ENCODE assay signal across 17 cellular contexts in genomic region chr15:78641876-78642275, GRCh38. TPM values are rescaled to one million over a fixed set of nuclear protein-coding genes. Genes with fewer than 3 reads are reported as not detected.
DNase-seq lines count a peak whose midpoint lies in the region; ATAC-seq and TF ChIP-seq lines count a peak whose summit lies in the region.
"Had no signal": no experiment of that assay in that cellular context is flagged by ENCODE, and none has a peak within 500 bp of the region (broad histone marks: within the 10 kb centered on the region; RNA-seq: fewer than 3 reads in every experiment).

No MANE protein-coding gene starts in this region.

- 91% methylated on average over 5 of the region's 9 CpGs for WGBS in mammary epithelial cell (ENCODE audit: low coverage, missing lambda C conversion rate)

- H3K27me3 Mint-ChIP-seq in MCF 10A (ENCODE audit: insufficient read depth, unreplicated experiment) (no peaks in the 10 kb centered on the region), T-helper 17 cell (peaks cover 42% of the 10 kb centered on the region), immature natural killer cell (ENCODE audit: low read depth in 3 of 3) (peaks cover 3 to 7% (median 5%) of the 10 kb centered on the region in 3 donors)

- CTCF ChIA-PET in mammary epithelial cell (lab: Charles Lee; ENCODE audit: low non-redundant PET) (no interaction called here), MCF 10A (lab: Yijun Ruan, JAX) (interaction anchor here (0.5 to 8.7 kb wide), 3 partner anchors 66 to 109 kb away, joined by 3 to 88 read pairs (median 3); no protein-coding TSS in a partner anchor)

- no peak for TF ChIP-seq CTCF in mammary epithelial cell (conservative IDR thresholded peaks at IDR 0.05 in 1 of 2, IDR thresholded peaks at IDR 0.05 in 1 of 2; ENCODE audit: extremely low read depth in 1 of 2, insufficient read depth in 1 of 2, low read depth in 1 of 2, low read length in 2 of 2)
- TF ChIP-seq CTCF in MCF 10A (IDR thresholded peaks at IDR 0.05; ENCODE audit: unreplicated experiment), result no peak

- H3K4me1 Mint-ChIP-seq in MCF 10A (ENCODE audit: insufficient read depth, unreplicated experiment) (no peaks in the 10 kb centered on the region), T-helper 17 cell (peaks cover 13% of the 10 kb centered on the region), immature natural killer cell (peaks cover 0 to 4% of the 10 kb centered on the region in 2 donors)

- no peaks in the 10 kb centered on the region for H3K9me3 Mint-ChIP-seq in MCF 10A (ENCODE audit: unreplicated experiment)
- H3K9me3 Mint-ChIP-seq in immature natural killer cell, result no peaks in the 10 kb centered on the region

- H3K4me1 ChIP-seq in mammary epithelial cell (ENCODE audit: insufficient read depth, low read length), result peaks cover 10% of the 10 kb centered on the region
- H3K4me1 ChIP-seq: parathyroid adenoma had no signal

- no peak overlapping the region for H3K4me2 ChIP-seq in mammary epithelial cell (ENCODE audit: insufficient read depth, low read depth, low read length)

- H3K4me3 ChIP-seq in mammary epithelial cell (replicated peaks in 1 of 3; ENCODE audit: insufficient read depth in 1 of 3, low read depth in 2 of 3, low read length in 3 of 3), result no peak overlapping the region
- H3K4me3 ChIP-seq: lung had no signal

- POLR2A ChIA-PET in MCF 10A (lab: Yijun Ruan, JAX), result no interaction called here

- no peaks in the 10 kb centered on the region for H3K36me3 ChIP-seq in mammary epithelial cell (ENCODE audit: insufficient read depth, low read length)

- H4K20me1 ChIP-seq in mammary epithelial cell (ENCODE audit: insufficient read depth, low read length), result no peaks in the 10 kb centered on the region

- dilution Hi-C loops in mammary epithelial cell (cut with HindIII; ENCODE audit: low sequenced_read_pairs), result no loop called here

- H2AFZ ChIP-seq in mammary epithelial cell (ENCODE audit: low read depth, low read length), result peak overlapping the region; percentile 70

- H3K36me3 Mint-ChIP-seq in MCF 10A (ENCODE audit: insufficient read depth, unreplicated experiment) (no peaks in the 10 kb centered on the region), T-helper 17 cell (ENCODE audit: low read depth) (no peaks in the 10 kb centered on the region), immature natural killer cell (no peaks in the 10 kb centered on the region)

- BruUV-seq in mammary epithelial cell (replicated peaks; lab: Mats Ljungman, UMichigan) (no TSS peak), MCF 10A (replicated peaks; lab: Mats Ljungman, UMichigan) (no TSS peak)

- DNase-seq in mammary epithelial cell (no peak), MCF 10A (ENCODE audit: unreplicated experiment) (no peak), T-helper 17 cell (no peak), immature natural killer cell (no peak), SKM-1 (lab: John Stamatoyannopoulos, UW; ENCODE audit: unreplicated experiment) (no peak), NCI-H2029 treated with DMSO at 0.1 percent for 48 hours (lab: John Stamatoyannopoulos, UW) (no peak)
- no peak for DNase-seq in stimulated activated CD4-positive, alpha-beta T cell treated with anti-CD3 and anti-CD28 coated beads, Interleukin-12 subunit alpha, Interleukin-12 subunit beta, amount 100 ng/mL, for 4 hours
- DNase-seq: C1 segment of cervical spinal cord; caudate nucleus; KBM-7; stimulated activated naive CD4-positive, alpha-beta T cell treated with Interleukin-2 at 50 U/mL for 16 hours had no signal

- H3K27ac ChIP-seq in mammary epithelial cell (ENCODE audit: insufficient read depth, low read depth, low read length), result no peak overlapping the region
- H3K27ac ChIP-seq: parathyroid adenoma had no signal

- ATAC-seq in T-helper 17 cell, result no peak
- ATAC-seq in HG03520 (IDR thresholded peaks at IDR 0.05; ENCODE audit: unreplicated experiment), result no peak

- no peaks in the 10 kb centered on the region for H3K27me3 ChIP-seq in mammary epithelial cell (ENCODE audit: insufficient read depth, low read length)

- no peaks in the 10 kb centered on the region for H3K79me2 ChIP-seq in mammary epithelial cell (ENCODE audit: insufficient read depth, low read length)
- H3K79me2 ChIP-seq: parathyroid adenoma had no signal

- H3K9ac ChIP-seq in mammary epithelial cell (ENCODE audit: insufficient read depth, low read length), result no peak overlapping the region
- H3K9ac ChIP-seq: parathyroid adenoma had no signal

- H3K9me3 ChIP-seq in mammary epithelial cell (replicated peaks; ENCODE audit: insufficient read depth, low read length), result no peaks in the 10 kb centered on the region
- H3K9me3 ChIP-seq in T-helper 17 cell (ENCODE audit: control insufficient read depth, low read length, poor library complexity, severe bottlenecking), result no peaks in the 10 kb centered on the region

- H3K4me3 Mint-ChIP-seq in MCF 10A (ENCODE audit: unreplicated experiment) (no peak overlapping the region), T-helper 17 cell (peak overlapping the region; percentile 79), immature natural killer cell (peak overlapping the region in 4 of 5 donors; percentile 57 to 72 (median 64))

- intact Hi-C loops in mammary epithelial cell (cut with micrococcal nuclease), result no loop called here
- intact Hi-C loops in MCF 10A (cut with micrococcal nuclease), result no loop called here

- in situ Hi-C loops in mammary epithelial cell (cut with MboI; ENCODE audit: low sequenced_read_pairs in 2 of 2), result no loop called here

- H3K27ac Mint-ChIP-seq in MCF 10A (ENCODE audit: low read depth, unreplicated experiment) (no peak overlapping the region), T-helper 17 cell (no peak overlapping the region), immature natural killer cell (no peak overlapping the region)

RNA-seq across cellular contexts. Expression of gene CHRNB4, which starts 0.9 kb away (rescaled TPM):
- under 1 TPM in 1 of 2 donors, not detected in 1; under 0.01 TPM for total RNA-seq in mammary epithelial cell
- 0.12 TPM for polyA plus RNA-seq in mammary epithelial cell
- not detected for polyA minus RNA-seq in mammary epithelial cell
- not detected in 2 replicates for total RNA-seq in MCF 10A (2022)
- not detected for total RNA-seq in T-helper 17 cell
- polyA plus RNA-seq in immature natural killer cell, result not detected
- total RNA-seq: fibroblast of villous mesenchyme, lung, OCI-LY7 had no signal

RNA-seq across cellular contexts. Expression of gene CHRNA3, which starts 21.1 kb away (rescaled TPM):
- total RNA-seq in mammary epithelial cell, result not detected
- polyA plus RNA-seq in mammary epithelial cell, result not detected
- polyA minus RNA-seq in mammary epithelial cell, result not detected
- total RNA-seq in MCF 10A (2022), result not detected in 2 replicates
- total RNA-seq in T-helper 17 cell, result not detected
- not detected for polyA plus RNA-seq in immature natural killer cell
- total RNA-seq: fibroblast of villous mesenchyme, NCI-H460, OCI-LY7 had no signal
